Comparison of ENCODE assay signal across 1 cellular context in the genomic region with DNA sequence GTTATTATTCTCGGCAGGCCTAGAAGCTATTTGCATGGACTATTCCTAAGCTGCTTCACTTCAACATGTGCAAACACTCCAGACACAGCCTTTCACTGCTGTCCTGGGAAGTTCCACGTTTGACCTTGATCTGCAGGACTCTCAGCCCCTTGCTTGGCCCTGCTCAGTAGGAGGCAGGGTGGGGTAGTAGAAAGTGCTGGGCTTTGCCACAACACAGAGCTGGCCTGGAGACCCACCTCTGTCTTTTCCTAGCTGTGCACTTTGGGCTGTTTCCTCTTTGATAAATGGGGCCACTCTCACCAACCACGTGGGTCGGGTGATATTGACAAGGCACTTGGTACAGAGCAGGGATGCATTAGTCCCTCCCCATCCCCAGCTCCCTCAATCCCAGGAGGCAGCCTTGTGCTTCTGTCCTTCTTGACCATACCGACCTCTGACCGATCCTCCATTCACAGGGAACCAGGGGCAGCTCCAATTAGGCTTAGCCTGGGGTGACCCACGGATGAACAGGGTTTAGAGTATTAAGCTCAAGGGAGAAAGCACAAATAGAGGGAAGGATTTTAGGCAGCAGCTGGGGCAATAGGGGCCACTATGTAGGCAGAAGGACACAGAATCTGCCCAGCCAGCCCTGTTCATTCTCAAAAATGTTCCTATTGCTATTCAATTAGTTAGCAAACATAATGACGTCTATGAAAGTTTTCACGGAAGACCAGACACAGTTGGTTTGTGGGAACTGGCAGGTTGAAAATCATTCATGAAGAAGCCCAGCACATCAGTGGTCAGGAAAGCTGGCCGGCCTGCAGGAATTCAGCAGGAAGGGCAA.
A peak's percentile ranks its signal among the peaks of the same experiment; 100 is the strongest.
TF ChIP-seq lines count a peak whose summit lies in the region.

No MANE protein-coding gene starts in this region.

TF ChIP-seq in HepG2, 621 proteins besides CTCF, POLR2A, EP300 and RAD21 (continued from another document and continues in another):
- TF ChIP-seq, protein P1, sequence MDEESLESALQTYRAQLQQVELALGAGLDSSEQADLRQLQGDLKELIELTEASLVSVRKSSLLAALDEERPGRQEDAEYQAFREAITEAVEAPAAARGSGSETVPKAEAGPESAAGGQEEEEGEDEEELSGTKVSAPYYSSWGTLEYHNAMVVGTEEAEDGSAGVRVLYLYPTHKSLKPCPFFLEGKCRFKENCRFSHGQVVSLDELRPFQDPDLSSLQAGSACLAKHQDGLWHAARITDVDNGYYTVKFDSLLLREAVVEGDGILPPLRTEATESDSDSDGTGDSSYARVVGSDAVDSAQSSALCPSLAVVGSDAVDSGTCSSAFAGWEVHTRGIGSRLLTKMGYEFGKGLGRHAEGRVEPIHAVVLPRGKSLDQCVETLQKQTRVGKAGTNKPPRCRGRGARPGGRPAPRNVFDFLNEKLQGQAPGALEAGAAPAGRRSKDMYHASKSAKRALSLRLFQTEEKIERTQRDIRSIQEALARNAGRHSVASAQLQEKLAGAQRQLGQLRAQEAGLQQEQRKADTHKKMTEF (CRISPR knock-in tag; IDR thresholded peaks at IDR 0.05) = peak; percentile 42; the same call in 1 of the 2 replicates
- TF ChIP-seq SMC3 (IDR thresholded peaks at IDR 0.05; ENCODE audit: low read length) (no peak), ELF1 (CRISPR knock-in tag; IDR thresholded peaks at IDR 0.05) (no peak), HMGA1 (CRISPR knock-in tag; conservative IDR thresholded peaks at IDR 0.05) (no peak), SIX1 (CRISPR knock-in tag; IDR thresholded peaks at IDR 0.05; ENCODE audit: borderline replicate concordance) (no peak), ZSCAN9 (CRISPR knock-in tag; IDR thresholded peaks at IDR 0.05; ENCODE audit: borderline replicate concordance) (no peak), HMG20A (CRISPR knock-in tag; IDR thresholded peaks at IDR 0.05; ENCODE audit: borderline replicate concordance) (0 out of 2 replicates have a peak, but pooled peaks have one; percentile 56), RFXAP (CRISPR knock-in tag; IDR thresholded peaks at IDR 0.05; ENCODE audit: borderline replicate concordance) (no peak), ATF1 (CRISPR knock-in tag; IDR thresholded peaks at IDR 0.05) (no peak), RFX5 (IDR thresholded peaks at IDR 0.05; ENCODE audit: low read depth, low read length) (no peak), ZNF552 (CRISPR knock-in tag; IDR thresholded peaks at IDR 0.05; ENCODE audit: borderline replicate concordance) (no peak), JARID2 (CRISPR knock-in tag; IDR thresholded peaks at IDR 0.05; ENCODE audit: insufficient replicate concordance) (no peak), SSRP1 (CRISPR knock-in tag; IDR thresholded peaks at IDR 0.05) (no peak), PLSCR1 (CRISPR knock-in tag; IDR thresholded peaks at IDR 0.05; ENCODE audit: borderline replicate concordance) (no peak), ZIK1 (CRISPR knock-in tag; IDR thresholded peaks at IDR 0.05; ENCODE audit: borderline replicate concordance, low read depth) (0 out of 2 replicates have a peak, but pooled peaks have one; percentile 11), SOX13 (IDR thresholded peaks at IDR 0.05) (no peak), SOX13 (CRISPR knock-in tag; conservative IDR thresholded peaks at IDR 0.05 in 1 of 2, IDR thresholded peaks at IDR 0.05 in 1 of 2) (peak in 1 of 2 experiments; percentile 61; a peak in 2 of 4 replicates), ZBTB38 (CRISPR knock-in tag; IDR thresholded peaks at IDR 0.05) (no peak), FOSL1 (CRISPR knock-in tag; IDR thresholded peaks at IDR 0.05; ENCODE audit: borderline replicate concordance) (no peak), ZBTB7B (CRISPR knock-in tag; IDR thresholded peaks at IDR 0.05) (no peak; the same call in 1 of the 2 replicates), HMGXB4 (CRISPR knock-in tag; IDR thresholded peaks at IDR 0.05; ENCODE audit: borderline replicate concordance in 1 of 2, low read depth in 1 of 2) (no peak), HMG20B (CRISPR knock-in tag; conservative IDR thresholded peaks at IDR 0.05) (no peak), CC2D1A (CRISPR knock-in tag; IDR thresholded peaks at IDR 0.05) (no peak), ZZZ3 (CRISPR knock-in tag; IDR thresholded peaks at IDR 0.05; ENCODE audit: borderline replicate concordance) (no peak), KLF6 (CRISPR knock-in tag; IDR thresholded peaks at IDR 0.05) (peak; percentile 17; the same call in 1 of the 2 replicates), SYNCRIP (IDR thresholded peaks at IDR 0.05; ENCODE audit: insufficient read depth, low read depth, low read length) (no peak), HNF1A (IDR thresholded peaks at IDR 0.05; ENCODE audit: low read depth) (no peak), HNF1A (CRISPR knock-in tag; IDR thresholded peaks at IDR 0.05; ENCODE audit: borderline replicate concordance) (no peak), NFATC3 (CRISPR knock-in tag; IDR thresholded peaks at IDR 0.05) (no peak), HOMEZ (CRISPR knock-in tag; IDR thresholded peaks at IDR 0.05; ENCODE audit: low read depth) (no peak), MZF1 (CRISPR knock-in tag; IDR thresholded peaks at IDR 0.05; ENCODE audit: borderline replicate concordance) (no peak), PCBP1 (IDR thresholded peaks at IDR 0.05; ENCODE audit: borderline replicate concordance, low read depth, low read length) (no peak), IRX3 (CRISPR knock-in tag; IDR thresholded peaks at IDR 0.05; ENCODE audit: borderline replicate concordance, low read depth) (no peak), SIN3B (IDR thresholded peaks at IDR 0.05; ENCODE audit: low read length) (no peak), AKAP8 (CRISPR knock-in tag; IDR thresholded peaks at IDR 0.05) (no peak), NR2F1 (CRISPR knock-in tag; IDR thresholded peaks at IDR 0.05) (peak in 1 of 2 experiments; percentile 37; a peak in 1 of 4 replicates), ARNT (IDR thresholded peaks at IDR 0.05) (no peak), EHMT2 (IDR thresholded peaks at IDR 0.05; ENCODE audit: borderline replicate concordance, low read depth, low read length) (no peak), ZNF367 (CRISPR knock-in tag; IDR thresholded peaks at IDR 0.05; ENCODE audit: borderline replicate concordance) (no peak), GTF3A (CRISPR knock-in tag; conservative IDR thresholded peaks at IDR 0.05) (no peak), SIX4 (CRISPR knock-in tag; IDR thresholded peaks at IDR 0.05) (no peak), HOXA9 (CRISPR knock-in tag; IDR thresholded peaks at IDR 0.05; ENCODE audit: borderline replicate concordance) (no peak), STAT5B (CRISPR knock-in tag; IDR thresholded peaks at IDR 0.05) (no peak)
- TF ChIP-seq, protein P2, sequence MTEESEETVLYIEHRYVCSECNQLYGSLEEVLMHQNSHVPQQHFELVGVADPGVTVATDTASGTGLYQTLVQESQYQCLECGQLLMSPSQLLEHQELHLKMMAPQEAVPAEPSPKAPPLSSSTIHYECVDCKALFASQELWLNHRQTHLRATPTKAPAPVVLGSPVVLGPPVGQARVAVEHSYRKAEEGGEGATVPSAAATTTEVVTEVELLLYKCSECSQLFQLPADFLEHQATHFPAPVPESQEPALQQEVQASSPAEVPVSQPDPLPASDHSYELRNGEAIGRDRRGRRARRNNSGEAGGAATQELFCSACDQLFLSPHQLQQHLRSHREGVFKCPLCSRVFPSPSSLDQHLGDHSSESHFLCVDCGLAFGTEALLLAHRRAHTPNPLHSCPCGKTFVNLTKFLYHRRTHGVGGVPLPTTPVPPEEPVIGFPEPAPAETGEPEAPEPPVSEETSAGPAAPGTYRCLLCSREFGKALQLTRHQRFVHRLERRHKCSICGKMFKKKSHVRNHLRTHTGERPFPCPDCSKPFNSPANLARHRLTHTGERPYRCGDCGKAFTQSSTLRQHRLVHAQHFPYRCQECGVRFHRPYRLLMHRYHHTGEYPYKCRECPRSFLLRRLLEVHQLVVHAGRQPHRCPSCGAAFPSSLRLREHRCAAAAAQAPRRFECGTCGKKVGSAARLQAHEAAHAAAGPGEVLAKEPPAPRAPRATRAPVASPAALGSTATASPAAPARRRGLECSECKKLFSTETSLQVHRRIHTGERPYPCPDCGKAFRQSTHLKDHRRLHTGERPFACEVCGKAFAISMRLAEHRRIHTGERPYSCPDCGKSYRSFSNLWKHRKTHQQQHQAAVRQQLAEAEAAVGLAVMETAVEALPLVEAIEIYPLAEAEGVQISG (CRISPR knock-in tag; IDR thresholded peaks at IDR 0.05) = peak; percentile 65; the same call in 1 of the 2 replicates
- TF ChIP-seq, protein P3, sequence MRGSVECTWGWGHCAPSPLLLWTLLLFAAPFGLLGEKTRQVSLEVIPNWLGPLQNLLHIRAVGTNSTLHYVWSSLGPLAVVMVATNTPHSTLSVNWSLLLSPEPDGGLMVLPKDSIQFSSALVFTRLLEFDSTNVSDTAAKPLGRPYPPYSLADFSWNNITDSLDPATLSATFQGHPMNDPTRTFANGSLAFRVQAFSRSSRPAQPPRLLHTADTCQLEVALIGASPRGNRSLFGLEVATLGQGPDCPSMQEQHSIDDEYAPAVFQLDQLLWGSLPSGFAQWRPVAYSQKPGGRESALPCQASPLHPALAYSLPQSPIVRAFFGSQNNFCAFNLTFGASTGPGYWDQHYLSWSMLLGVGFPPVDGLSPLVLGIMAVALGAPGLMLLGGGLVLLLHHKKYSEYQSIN (CRISPR knock-in tag; IDR thresholded peaks at IDR 0.05; ENCODE audit: borderline replicate concordance) = no peak
- TF ChIP-seq, protein P4, sequence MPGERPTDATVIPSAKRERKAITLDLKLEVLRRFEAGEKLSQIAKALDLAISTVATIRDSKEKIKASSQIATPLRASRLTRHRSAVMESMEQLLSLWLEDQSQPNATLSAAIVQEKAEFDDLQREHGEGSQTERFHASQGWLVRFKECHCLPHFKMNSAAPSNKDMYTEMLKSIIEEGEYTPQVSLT (CRISPR knock-in tag; IDR thresholded peaks at IDR 0.05; ENCODE audit: borderline replicate concordance, low read depth) = no peak
- TF ChIP-seq, protein P5, sequence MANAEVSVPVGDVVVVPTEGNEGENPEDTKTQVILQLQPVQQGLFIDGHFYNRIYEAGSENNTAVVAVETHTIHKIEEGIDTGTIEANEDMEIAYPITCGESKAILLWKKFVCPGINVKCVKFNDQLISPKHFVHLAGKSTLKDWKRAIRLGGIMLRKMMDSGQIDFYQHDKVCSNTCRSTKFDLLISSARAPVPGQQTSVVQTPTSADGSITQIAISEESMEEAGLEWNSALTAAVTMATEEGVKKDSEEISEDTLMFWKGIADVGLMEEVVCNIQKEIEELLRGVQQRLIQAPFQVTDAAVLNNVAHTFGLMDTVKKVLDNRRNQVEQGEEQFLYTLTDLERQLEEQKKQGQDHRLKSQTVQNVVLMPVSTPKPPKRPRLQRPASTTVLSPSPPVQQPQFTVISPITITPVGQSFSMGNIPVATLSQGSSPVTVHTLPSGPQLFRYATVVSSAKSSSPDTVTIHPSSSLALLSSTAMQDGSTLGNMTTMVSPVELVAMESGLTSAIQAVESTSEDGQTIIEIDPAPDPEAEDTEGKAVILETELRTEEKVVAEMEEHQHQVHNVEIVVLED (CRISPR knock-in tag; IDR thresholded peaks at IDR 0.05; ENCODE audit: borderline replicate concordance) = peak; percentile 44; the same call in 1 of the 2 replicates
